8 cellular contexts compared by ENCODE assay signal in the genomic region with DNA sequence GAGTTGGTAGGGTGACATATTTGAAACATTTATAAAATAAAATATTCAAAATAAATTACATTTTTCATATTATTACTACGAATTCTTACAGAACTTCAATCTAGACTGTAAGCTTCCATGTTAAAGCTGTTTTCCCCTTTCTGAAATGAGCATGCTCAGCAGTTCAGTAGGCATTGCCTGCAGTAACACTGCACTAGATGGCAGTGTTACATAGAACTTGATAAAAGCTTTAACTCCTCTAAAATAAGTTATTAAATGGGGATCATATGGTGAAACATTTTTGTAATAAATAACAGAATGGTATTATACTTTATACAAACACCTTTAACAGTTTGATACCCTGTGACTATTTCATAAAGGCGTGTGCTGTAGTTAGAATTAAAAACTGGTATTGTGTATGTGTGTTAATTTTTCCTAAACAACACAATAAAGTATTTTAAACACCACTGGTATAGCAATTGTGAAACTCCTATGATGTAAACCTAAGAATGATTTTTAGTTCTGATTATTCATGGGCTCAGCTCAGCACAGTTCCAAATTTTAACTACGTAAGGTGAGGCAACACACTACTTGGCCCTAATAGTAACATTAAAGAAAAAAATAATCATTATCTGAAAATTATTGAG. TPM values are rescaled to one million over a fixed set of nuclear protein-coding genes. Genes with fewer than 3 reads are reported as not detected.
DNase-seq lines count a peak whose midpoint lies in the region; ATAC-seq, FAIRE-seq and TF ChIP-seq lines count a peak whose summit lies in the region.

No MANE protein-coding gene starts in this region.

- TF ChIP-seq CTCF in fibroblast of the aortic adventitia (IDR thresholded peaks at IDR 0.05; ENCODE audit: insufficient read depth, low read length), result peak; percentile 82
- TF ChIP-seq CTCF in parathyroid adenoma (IDR thresholded peaks at IDR 0.05), result peak; percentile 44

- H3K9ac ChIP-seq in parathyroid adenoma, result no peak overlapping the region

- no peaks in the 10 kb centered on the region for H3K36me3 ChIP-seq in parathyroid adenoma (ENCODE audit: control insufficient read depth, insufficient read depth, low read length)

- no peaks in the 10 kb centered on the region for H3K9me3 ChIP-seq in parathyroid adenoma (ENCODE audit: control insufficient read depth, low read length)

- no peak overlapping the region for H3K4me2 ChIP-seq in parathyroid adenoma (ENCODE audit: low read length)

- DNase-seq in NOMO-1 (lab: John Stamatoyannopoulos, UW; ENCODE audit: unreplicated experiment in 2 of 2) (peak; percentile 39 to 77), NOMO-1 treated with dmso at 0.1 percent for 144 hours (lab: John Stamatoyannopoulos, UW; ENCODE audit: unreplicated experiment) (no peak), fibroblast of the aortic adventitia (ENCODE audit: low read depth) (peak; percentile 78), mucosa of gallbladder (ENCODE audit: low spot score) (no peak)
- DNase-seq in Jurkat, Clone E6-1 (ENCODE audit: low read depth, low spot score), result peak; percentile 52

- no peak overlapping the region for H3K27ac ChIP-seq in parathyroid adenoma

- peak; percentile 62 for ATAC-seq in GM21526 (IDR thresholded peaks at IDR 0.05; ENCODE audit: low FRiP score, unreplicated experiment)

- no peaks in the 10 kb centered on the region for H3K4me1 ChIP-seq in parathyroid adenoma

- peak; percentile 91 for FAIRE-seq in TTC549 (lab: Jason Lieb, UNC)

- H3K79me2 ChIP-seq in parathyroid adenoma, result peaks cover 9% of the 10 kb centered on the region

- H2AFZ ChIP-seq in parathyroid adenoma, result no peak overlapping the region

- H3K27me3 ChIP-seq in parathyroid adenoma (ENCODE audit: control insufficient read depth, insufficient read depth, low read length), result no peaks in the 10 kb centered on the region

- H3K4me3 ChIP-seq in Jurkat, Clone E6-1 (ENCODE audit: low read length), result no peak overlapping the region
- no peak overlapping the region for H3K4me3 ChIP-seq in fibroblast of the aortic adventitia (ENCODE audit: low read depth, low read length)
- no peak overlapping the region for H3K4me3 ChIP-seq in parathyroid adenoma (ENCODE audit: low read depth, low read length)

RNA-seq across cellular contexts. Expression of a gene that starts 11.6 kb away (rescaled TPM):
- 0.60 TPM for polyA plus RNA-seq in Jurkat, Clone E6-1 (2012; ENCODE audit: insufficient read depth, insufficient read length)
- total RNA-seq in fibroblast of the aortic adventitia (ENCODE audit: low replicate concordance) (not detected in 2 replicates), mucosa of gallbladder (0.37 TPM)

RNA-seq across cellular contexts. Expression of a gene that starts 37.5 kb away (rescaled TPM):
- not detected for polyA plus RNA-seq in Jurkat, Clone E6-1 (2012; ENCODE audit: insufficient read depth, insufficient read length)
- total RNA-seq in fibroblast of the aortic adventitia (ENCODE audit: low replicate concordance), result not detected in 2 replicates
- 11.7 TPM for total RNA-seq in mucosa of gallbladder

Comparison
In these comparisons a context has a peak if more than half of its experiments do, and no peak if none do; other contexts are left out.
1. DNase-seq: peak in NOMO-1 (2 of 2), Jurkat, Clone E6-1 (single experiment) and fibroblast of the aortic adventitia (single experiment); none in NOMO-1 treated with dmso at 0.1 percent for 144 hours (single experiment) and mucosa of gallbladder (single experiment).
2. RNA of a gene that starts 37.5 kb away (total RNA-seq): 11.7 TPM in mucosa of gallbladder (single experiment); not detected in fibroblast of the aortic adventitia; every median in the first group is over 10 times any median in the second.